8 cellular contexts compared by ENCODE assay signal in genomic region chr2:20822535-20823490, GRCh38. TPM values are rescaled to one million over a fixed set of nuclear protein-coding genes. Genes with fewer than 3 reads are reported as not detected.
DNase-seq lines count a peak whose midpoint lies in the region; ATAC-seq and TF ChIP-seq lines count a peak whose summit lies in the region.

Gene LDAH (minus strand): TSS chr2:20823101. CDS start chr2:20801463, 21,638 bp downstream.

- peaks cover 0 to 12% (median 2%) of the 10 kb centered on the region in 11 experiments; a peak in 8 of 22 replicates for H3K36me3 ChIP-seq in BLaER1 treated with 17β-estradiol and CSF1 and Interleukin-3, amounts not matched to agents 10 nM and 100 nM
- H3K36me3 ChIP-seq in left lung: no peaks in the 10 kb centered on the region

- peaks cover 0 to 1% (median 0%) of the 10 kb centered on the region in 11 experiments; a peak in 1 of 22 replicates for H3K9me3 ChIP-seq in BLaER1 treated with 17β-estradiol and CSF1 and Interleukin-3, amounts not matched to agents 10 nM and 100 nM (replicated peaks in 1 of 11)
- no peaks in the 10 kb centered on the region for H3K9me3 ChIP-seq in left lung

- peak; percentile 69 for DNase-seq in NCI-H526 treated with DMSO at 0.1 percent for 48 hours (lab: John Stamatoyannopoulos, UW)
- peak; percentile 76 to 79 for DNase-seq in activated CD4-positive, alpha-beta T cell treated with anti-CD3 and anti-CD28 coated beads, Interleukin-2, amount 50 U/mL, for 24 hours (ENCODE audit: low read depth in 1 of 2, low spot score in 1 of 2)
- DNase-seq in left lung: peak; percentile 91 to 93
- DNase-seq in stimulated activated CD4-positive, alpha-beta T cell treated with anti-CD3 and anti-CD28 coated beads, Interleukin-2, amount 100 ng/mL, for 4 hours (ENCODE audit: low read depth): peak; percentile 74

- no peak for TF ChIP-seq CTCF in left lung (IDR thresholded peaks at IDR 0.05)

- peaks cover 13% of the 10 kb centered on the region for H3K27me3 Mint-ChIP-seq in dendritic cell treated with granulocyte-macrophage colony-stimulating factor and Interleukin-4, amounts not matched to agents 40 ng/mL and 50 ng/mL, for 4 days

- H3K27ac ChIP-seq in BLaER1 treated with 17β-estradiol and CSF1 and Interleukin-3, amounts not matched to agents 10 nM and 100 nM: peak within 1 kb of the TSS; percentile 90 to 98 (median 95)
- peak within 1 kb of the TSS; percentile 87 to 92 for H3K27ac ChIP-seq in left lung

- no peaks in the 10 kb centered on the region; a peak in 1 of 20 replicates for H3K4me1 ChIP-seq in BLaER1 treated with 17β-estradiol and CSF1 and Interleukin-3, amounts not matched to agents 10 nM and 100 nM
- H3K4me1 ChIP-seq in left lung: no peaks in the 10 kb centered on the region

- H3K36me3 Mint-ChIP-seq in dendritic cell treated with granulocyte-macrophage colony-stimulating factor and Interleukin-4, amounts not matched to agents 40 ng/mL and 50 ng/mL, for 4 days (ENCODE audit: low read depth): peaks cover 11% of the 10 kb centered on the region

- no peaks in the 10 kb centered on the region for H3K9me3 Mint-ChIP-seq in dendritic cell treated with granulocyte-macrophage colony-stimulating factor and Interleukin-4, amounts not matched to agents 40 ng/mL and 50 ng/mL, for 4 days

- H3K4me1 Mint-ChIP-seq in dendritic cell treated with granulocyte-macrophage colony-stimulating factor and Interleukin-4, amounts not matched to agents 40 ng/mL and 50 ng/mL, for 4 days (ENCODE audit: low read depth): peaks cover 12% of the 10 kb centered on the region

- H3K9ac ChIP-seq in BLaER1 treated with 17β-estradiol and CSF1 and Interleukin-3, amounts not matched to agents 10 nM and 100 nM: peak within 1 kb of the TSS; percentile 86 to 98 (median 94)

- intact Hi-C loops in dendritic cell treated with granulocyte-macrophage colony-stimulating factor and Interleukin-4, amounts not matched to agents 40 ng/mL and 50 ng/mL, for 4 days (cut with micrococcal nuclease): loop anchor here (5.0 kb wide), 1 partner anchor 921 kb away; the partner anchor contains the start of gene TTC32
- intact Hi-C loops in left lung (cut with DNase I): no loop called here

- H3K27me3 ChIP-seq in BLaER1 treated with 17β-estradiol and CSF1 and Interleukin-3, amounts not matched to agents 10 nM and 100 nM: no peaks in the 10 kb centered on the region
- peaks cover 0 to 7% of the 10 kb centered on the region in 2 donors for H3K27me3 ChIP-seq in left lung

- peak within 1 kb of the TSS; percentile 67 to 90 (median 78) for H3K4me2 ChIP-seq in BLaER1 treated with 17β-estradiol and CSF1 and Interleukin-3, amounts not matched to agents 10 nM and 100 nM

- peak within 1 kb of the TSS; percentile 95 for H3K4me3 Mint-ChIP-seq in dendritic cell treated with granulocyte-macrophage colony-stimulating factor and Interleukin-4, amounts not matched to agents 40 ng/mL and 50 ng/mL, for 4 days

- peak within 1 kb of the TSS; percentile 79 to 96 (median 87) for H3K4me3 ChIP-seq in BLaER1 treated with 17β-estradiol and CSF1 and Interleukin-3, amounts not matched to agents 10 nM and 100 nM
- H3K4me3 ChIP-seq in left lung: peak within 1 kb of the TSS; percentile 76 to 93

- peak within 1 kb of the TSS; percentile 99 for H3K27ac Mint-ChIP-seq in dendritic cell treated with granulocyte-macrophage colony-stimulating factor and Interleukin-4, amounts not matched to agents 40 ng/mL and 50 ng/mL, for 4 days

- ATAC-seq in GM19328 (IDR thresholded peaks at IDR 0.05; ENCODE audit: unreplicated experiment): peak; percentile 81
- ATAC-seq in HG03469 (IDR thresholded peaks at IDR 0.05; ENCODE audit: unreplicated experiment): peak; percentile 88
- peak; percentile 93 for ATAC-seq in left lung

- H4K20me1 ChIP-seq in BLaER1 treated with 17β-estradiol and CSF1 and Interleukin-3, amounts not matched to agents 10 nM and 100 nM: peaks cover 0 to 2% (median 0%) of the 10 kb centered on the region in 11 experiments; a peak in 1 of 22 replicates

RNA-seq across cellular contexts. Expression of gene LDAH, which starts in this region (rescaled TPM):
- 10 to 100 TPM; 20.2 to 21.2 TPM for total RNA-seq in left lung

Comparison
In these comparisons a context has a peak if more than half of its experiments do, and no peak if none do; other contexts are left out.
1. Peak in every context shown above with its lines: DNase-seq, ATAC-seq, H3K4me3 ChIP-seq and H3K27ac ChIP-seq.